In genomic region chr6:46918830-46919229, GRCh38 we compare ENCODE assay signal across 14 cellular contexts. TPM values are rescaled to one million over a fixed set of nuclear protein-coding genes. Genes with fewer than 3 reads are reported as not detected.
"Had no signal": no experiment of that assay in that cellular context is flagged by ENCODE, and none has a peak within 500 bp of the region (broad histone marks: within the 10 kb centered on the region; RNA-seq: fewer than 3 reads in every experiment).

No MANE protein-coding gene starts in this region.

- DNase-seq: activated CD4-positive, alpha-beta memory T cell treated with anti-CD3 and anti-CD28 coated beads for 36 hours; activated CD4-positive, alpha-beta T cell treated with anti-CD3 and anti-CD28 coated beads for 1 hour; activated T-cell treated with anti-CD3 and anti-CD28 coated beads, Interleukin-2, amount 50 U/mL, for 48 hours; aorta; midbrain; naive thymus-derived CD4-positive, alpha-beta T cell; posterior cingulate gyrus; stimulated activated CD4-positive, alpha-beta T cell treated with anti-CD3 and anti-CD28 coated beads, Interleukin-2, amount 100 ng/mL, for 48 hours; stimulated activated CD8-positive, alpha-beta memory T cell treated with anti-CD3 and anti-CD28 coated beads, Interleukin-4, amount 100 ng/mL, for 48 hours; stimulated activated naive CD8-positive, alpha-beta T cell treated with anti-CD3 and anti-CD28 coated beads, Interleukin-15, Interleukin-2, amounts not matched to agents 100 U/mL and 50 U/mL, for 24 hours; T-helper 9 cell; testis had no signal

- H3K27me3 ChIP-seq: testis had no signal

- H3K4me3 ChIP-seq: testis had no signal

- H3K9me3 ChIP-seq: testis had no signal

- ATAC-seq: naive thymus-derived CD4-positive, alpha-beta T cell; sciatic nerve; stimulated activated naive CD8-positive, alpha-beta T cell treated with anti-CD3 and anti-CD28 coated beads, Interleukin-15, Interleukin-2, amounts not matched to agents 100 U/mL and 50 U/mL, for 24 hours had no signal

- H3K27ac ChIP-seq: testis had no signal

RNA-seq across cellular contexts. Expression of gene ADGRF5, which starts 2.9 kb away (rescaled TPM):
- total RNA-seq: activated CD4-positive, alpha-beta memory T cell treated with anti-CD3 and anti-CD28 coated beads for 36 hours; bronchial epithelial cell; naive thymus-derived CD4-positive, alpha-beta T cell had no signal
